19 cellular contexts compared by ENCODE assay signal in the genomic region with DNA sequence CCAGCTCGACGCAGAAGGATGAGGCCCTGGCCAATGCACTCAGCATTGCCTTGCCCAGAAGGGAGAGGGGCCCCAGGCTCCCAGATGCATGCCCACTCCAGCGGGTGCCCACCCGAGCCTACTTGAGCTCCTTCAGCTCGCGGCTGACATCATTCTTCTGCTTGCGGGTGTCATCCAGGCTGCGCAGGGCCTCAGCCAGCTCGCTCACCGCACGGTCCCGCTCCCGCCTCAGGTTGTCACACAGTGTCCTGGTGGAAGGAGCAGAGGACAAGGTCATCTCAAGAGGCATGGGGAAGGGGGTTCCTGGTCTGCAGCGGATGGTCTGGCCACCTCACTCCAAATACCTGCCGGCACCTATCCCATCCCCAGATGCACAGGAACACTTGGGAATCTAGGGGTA.
"Had no signal": no experiment of that assay in that cellular context is flagged by ENCODE, and none has a peak within 500 bp of the region (broad histone marks: within the 10 kb centered on the region; RNA-seq: fewer than 3 reads in every experiment).

No MANE protein-coding gene starts in this region.

- H3K27ac ChIP-seq: coronary artery, dorsolateral prefrontal cortex, heart right ventricle, psoas muscle, right lobe of liver, suprapubic skin had no signal

- DNase-seq: dorsolateral prefrontal cortex; effector CD8-positive, alpha-beta T cell; heart right ventricle; left colon; natural killer cell; occipital lobe; retina; stimulated activated CD4-positive, alpha-beta T cell treated with anti-CD3 and anti-CD28 coated beads, Interleukin-4, amount 100 ng/mL, for 1 hour; stimulated activated CD8-positive, alpha-beta memory T cell treated with anti-CD3 and anti-CD28 coated beads, Interleukin-4, amount 100 ng/mL, for 48 hours; stimulated activated naive CD8-positive, alpha-beta T cell treated with anti-CD3 and anti-CD28 coated beads, Interleukin-15, Interleukin-2, amounts not matched to agents 100 U/mL and 50 U/mL, for 24 hours; thyroid gland had no signal

- H3K4me3 Mint-ChIP-seq: natural killer cell, neural crest cell, type B pancreatic cell had no signal

- ATAC-seq: esophagus mucosa; heart right ventricle; left colon; natural killer cell; psoas muscle; right lobe of liver; stimulated activated effector memory CD8-positive, alpha-beta T cell treated with anti-CD3 and anti-CD28 coated beads, Interleukin-12 subunit alpha, Interleukin-12 subunit beta, amount 100 ng/mL, for 72 hours; stimulated activated naive CD8-positive, alpha-beta T cell treated with anti-CD3 and anti-CD28 coated beads, Interleukin-15, Interleukin-2, amounts not matched to agents 100 U/mL and 50 U/mL, for 24 hours had no signal

- H3K4me1 ChIP-seq: psoas muscle, right lobe of liver had no signal

- H3K9me3 ChIP-seq: heart right ventricle, psoas muscle, right lobe of liver, suprapubic skin, thyroid gland had no signal

- H3K9me3 Mint-ChIP-seq: natural killer cell; neural crest cell; stimulated activated effector memory CD8-positive, alpha-beta T cell treated with anti-CD3 and anti-CD28 coated beads, Interleukin-12 subunit alpha, Interleukin-12 subunit beta, amount 100 ng/mL, for 72 hours; type B pancreatic cell had no signal

- H3K4me3 ChIP-seq: coronary artery, dorsolateral prefrontal cortex, heart right ventricle, psoas muscle, right lobe of liver, suprapubic skin, thyroid gland had no signal

- H3K27me3 Mint-ChIP-seq: type B pancreatic cell had no signal

- H3K27ac Mint-ChIP-seq: type B pancreatic cell had no signal

- H3K27me3 ChIP-seq: dorsolateral prefrontal cortex, heart right ventricle, right lobe of liver, suprapubic skin, thyroid gland had no signal
